8 cellular contexts compared by ENCODE assay signal in the genomic region with DNA sequence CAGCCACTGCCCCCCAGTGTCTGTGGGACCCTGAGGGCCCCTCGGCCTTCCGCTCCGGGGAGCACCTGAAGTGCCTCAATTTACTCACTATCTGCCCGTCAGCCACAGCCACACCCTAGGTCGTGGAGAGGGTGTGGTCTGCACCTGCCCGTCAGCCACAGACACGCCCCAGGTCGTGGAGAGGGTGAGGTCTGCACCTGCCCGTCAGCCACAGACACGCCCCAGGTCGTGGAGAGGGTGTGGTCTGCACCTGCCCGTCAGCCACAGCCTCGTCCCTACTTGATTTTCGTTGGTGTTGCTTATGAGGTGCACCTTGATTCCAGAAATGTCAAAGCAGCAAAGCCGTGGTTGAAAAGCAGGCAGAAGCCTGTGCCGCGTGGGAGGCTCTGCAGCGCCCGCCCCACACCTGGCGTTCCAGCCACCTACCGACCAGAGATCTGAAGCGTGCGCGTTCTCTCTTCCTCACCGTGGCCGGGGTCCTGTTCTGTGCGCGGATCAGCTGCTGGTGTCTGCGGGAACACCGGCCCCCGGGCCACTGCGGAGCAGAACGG.
DNase-seq lines count a peak whose midpoint lies in the region; ATAC-seq and TF ChIP-seq lines count a peak whose summit lies in the region.

No MANE protein-coding gene starts in this region.

- H3K4me3 Mint-ChIP-seq in CD14-positive monocyte = peak overlapping the region; percentile 8 to 65
- peak overlapping the region; percentile 71 for H3K4me3 Mint-ChIP-seq in activated T-helper 2 cell treated with anti-CD3 and anti-CD28 coated beads, Interferon-gamma antibody, Interleukin-2, Interleukin-4, amounts not matched to agents 10 μg/mL and 5 μg/mL and 100 μg/mL, durations not matched to agents 14 hours and 24 hours and 36 hours (ENCODE audit: low read depth)

- no peak for DNase-seq in CD14-positive monocyte (ENCODE audit: low spot score)
- DNase-seq in NCI-H2171 (lab: John Stamatoyannopoulos, UW) = peak; percentile 84
- DNase-seq in activated T-helper 2 cell treated with anti-CD3 and anti-CD28 coated beads, Interferon-gamma antibody, Interleukin-2, Interleukin-4, amounts not matched to agents 10 μg/mL and 5 μg/mL and 100 μg/mL, durations not matched to agents 14 hours and 24 hours and 36 hours (ENCODE audit: low spot score) = peak; percentile 41
- peak; percentile 85 to 90 for DNase-seq in left lung
- no peak for DNase-seq in GOT3 (lab: John Stamatoyannopoulos, UW)

- H3K4me1 Mint-ChIP-seq in CD14-positive monocyte = peaks cover 8% of the 10 kb centered on the region
- H3K4me1 Mint-ChIP-seq in activated T-helper 2 cell treated with anti-CD3 and anti-CD28 coated beads, Interferon-gamma antibody, Interleukin-2, Interleukin-4, amounts not matched to agents 10 μg/mL and 5 μg/mL and 100 μg/mL, durations not matched to agents 14 hours and 24 hours and 36 hours (ENCODE audit: low read depth) = peaks cover 9% of the 10 kb centered on the region

- intact Hi-C loops in CD14-positive monocyte (cut with micrococcal nuclease) (no loop called here), left lung (cut with DNase I) (no loop called here)
- intact Hi-C loops in activated T-helper 2 cell treated with anti-CD3 and anti-CD28 coated beads, Interferon-gamma antibody, Interleukin-2, Interleukin-4, amounts not matched to agents 10 μg/mL and 5 μg/mL and 100 μg/mL, durations not matched to agents 14 hours and 24 hours and 36 hours (cut with micrococcal nuclease) = no loop called here

- TF ChIP-seq CTCF in CD14-positive monocyte (IDR thresholded peaks at IDR 0.05) (no peak), left lung (IDR thresholded peaks at IDR 0.05) (no peak)

- peak overlapping the region in 1 of 2 donors; percentile 10 for H3K4me3 ChIP-seq in left lung

- peaks cover 0 to 16% (median 6%) of the 10 kb centered on the region in 7 donors for H3K9me3 Mint-ChIP-seq in CD14-positive monocyte
- no peaks in the 10 kb centered on the region for H3K9me3 Mint-ChIP-seq in activated T-helper 2 cell treated with anti-CD3 and anti-CD28 coated beads, Interferon-gamma antibody, Interleukin-2, Interleukin-4, amounts not matched to agents 10 μg/mL and 5 μg/mL and 100 μg/mL, durations not matched to agents 14 hours and 24 hours and 36 hours

- H3K27ac ChIP-seq in left lung = no peak overlapping the region

- peak; percentile 83 for ATAC-seq in GM21717 (IDR thresholded peaks at IDR 0.05; ENCODE audit: unreplicated experiment)
- peak; percentile 99 for ATAC-seq in left lung
- ATAC-seq in GM18517 (IDR thresholded peaks at IDR 0.05; ENCODE audit: unreplicated experiment) = no peak
- ATAC-seq in GM18870 (IDR thresholded peaks at IDR 0.05; ENCODE audit: unreplicated experiment) = no peak

- H3K27me3 Mint-ChIP-seq in CD14-positive monocyte (ENCODE audit: low read depth in 3 of 3) = peaks cover 20 to 37% (median 28%) of the 10 kb centered on the region in 3 donors
- peaks cover 21% of the 10 kb centered on the region for H3K27me3 Mint-ChIP-seq in activated T-helper 2 cell treated with anti-CD3 and anti-CD28 coated beads, Interferon-gamma antibody, Interleukin-2, Interleukin-4, amounts not matched to agents 10 μg/mL and 5 μg/mL and 100 μg/mL, durations not matched to agents 14 hours and 24 hours and 36 hours (ENCODE audit: low read depth)

- no peak overlapping the region for H3K27ac Mint-ChIP-seq in CD14-positive monocyte
- no peak overlapping the region for H3K27ac Mint-ChIP-seq in activated T-helper 2 cell treated with anti-CD3 and anti-CD28 coated beads, Interferon-gamma antibody, Interleukin-2, Interleukin-4, amounts not matched to agents 10 μg/mL and 5 μg/mL and 100 μg/mL, durations not matched to agents 14 hours and 24 hours and 36 hours

- H3K4me1 ChIP-seq in left lung = peaks cover 0 to 6% of the 10 kb centered on the region in 2 donors

- peaks cover 0 to 29% of the 10 kb centered on the region in 2 donors for H3K27me3 ChIP-seq in left lung

- no peaks in the 10 kb centered on the region for H3K36me3 ChIP-seq in left lung

- H3K9me3 ChIP-seq in left lung = no peaks in the 10 kb centered on the region

- no peaks in the 10 kb centered on the region for H3K36me3 Mint-ChIP-seq in CD14-positive monocyte
- H3K36me3 Mint-ChIP-seq in activated T-helper 2 cell treated with anti-CD3 and anti-CD28 coated beads, Interferon-gamma antibody, Interleukin-2, Interleukin-4, amounts not matched to agents 10 μg/mL and 5 μg/mL and 100 μg/mL, durations not matched to agents 14 hours and 24 hours and 36 hours (ENCODE audit: low read depth) = no peaks in the 10 kb centered on the region

Comparison
In these comparisons a context has a peak if more than half of its experiments do, and no peak if none do; other contexts are left out.
1. DNase-seq: peak in NCI-H2171 (single experiment), activated T-helper 2 cell treated with anti-CD3 and anti-CD28 coated beads, Interferon-gamma antibody, Interleukin-2, Interleukin-4, amounts not matched to agents 10 μg/mL and 5 μg/mL and 100 μg/mL, durations not matched to agents 14 hours and 24 hours and 36 hours (single experiment) and left lung (2 of 2); none in CD14-positive monocyte (single experiment) and GOT3 (single experiment).
2. ATAC-seq: peak in GM21717 (single experiment) and left lung (single experiment); none in GM18517 (single experiment) and GM18870 (single experiment).